Comparison of ENCODE assay signal across 8 cellular contexts in genomic region chr18:34867520-34867919, GRCh38.
DNase-seq lines count a peak whose midpoint lies in the region; ATAC-seq and TF ChIP-seq lines count a peak whose summit lies in the region.

No MANE protein-coding gene starts in this region.

- H3K4ac ChIP-seq in H9 (ENCODE audit: low read depth, low read length): no peak overlapping the region

- H3K4me1 Mint-ChIP-seq in H9: peaks cover 2% of the 10 kb centered on the region in 2 experiments

- no peak overlapping the region for H2BK5ac ChIP-seq in H9 (ENCODE audit: insufficient read length, low read length)

- no peak overlapping the region for H3T11ph ChIP-seq in H9 (ENCODE audit: low read length)

- no peak overlapping the region for H3K14ac ChIP-seq in H9 (ENCODE audit: insufficient read depth, low read length)

- H3K36me3 Mint-ChIP-seq in H9 (ENCODE audit: insufficient read depth in 1 of 3, low read depth in 3 of 3): peaks cover 0 to 3% (median 0%) of the 10 kb centered on the region in 3 experiments; a peak in 2 of 7 replicates

- H4K5ac ChIP-seq in H9 (ENCODE audit: insufficient read length, low read depth, low read length): no peak overlapping the region

- H2AFZ ChIP-seq in H9 (ENCODE audit: low read length): no peak overlapping the region

- H3K27ac ChIP-seq in H9 (ENCODE audit: insufficient read length, low read depth, low read length) (no peak overlapping the region), heart right ventricle (peak overlapping the region in 8 of 10 donors; percentile 20 to 59 (median 34))

- peak; percentile 15 for TF ChIP-seq CTCF in AG09309 (IDR thresholded peaks at IDR 0.05; ENCODE audit: control insufficient read depth, insufficient read depth, low read depth, low read length, missing control alignments)
- peak; percentile 70 for TF ChIP-seq CTCF in H9 (conservative IDR thresholded peaks at IDR 0.05)
- TF ChIP-seq CTCF in heart right ventricle (IDR thresholded peaks at IDR 0.05): peak in 7 of 9 donors; percentile 13 to 45 (median 35)

- H3K56ac ChIP-seq in H9 (ENCODE audit: insufficient read length, low read depth, low read length): no peak overlapping the region

- no peak overlapping the region for H2BK12ac ChIP-seq in H9 (ENCODE audit: insufficient read length, low read depth, low read length)

- DNase-seq in AG09309 (ENCODE audit: low read depth) (no peak), H9 (peak; percentile 73), RPMI7951 (ENCODE audit: low read depth) (peak; percentile 23), heart right ventricle (peak; percentile 16 to 41), occipital lobe (lab: John Stamatoyannopoulos, UW) (no peak), NCI-H510A (lab: John Stamatoyannopoulos, UW) (no peak)

- no peak overlapping the region for H4K91ac ChIP-seq in H9 (ENCODE audit: insufficient read length, low read depth, low read length)

- no peaks in the 10 kb centered on the region for H3K23me2 ChIP-seq in H9 (ENCODE audit: insufficient read length, low read depth, low read length, poor library complexity, severe bottlenecking)

- ATAC-seq in heart right ventricle: peak; percentile 48 to 86 (median 70)
- no peak for ATAC-seq in HG03460 (IDR thresholded peaks at IDR 0.05; ENCODE audit: unreplicated experiment)
- ATAC-seq in HG03571 (IDR thresholded peaks at IDR 0.05; ENCODE audit: unreplicated experiment): no peak

- H3K4me3 ChIP-seq in AG09309 (ENCODE audit: control insufficient read depth, low read depth, low read length) (no peak overlapping the region), heart right ventricle (no peak overlapping the region)

- no peak overlapping the region for H2AK5ac ChIP-seq in H9 (ENCODE audit: insufficient read length, low read length)

- H2BK15ac ChIP-seq in H9 (ENCODE audit: low read depth, low read length): no peak overlapping the region

- no peak overlapping the region for H3K4me2 ChIP-seq in H9 (ENCODE audit: insufficient read depth, insufficient read length, low read length)

- H3K27me3 ChIP-seq in H9 (ENCODE audit: insufficient read depth, low read length) (no peaks in the 10 kb centered on the region), heart right ventricle (no peaks in the 10 kb centered on the region)

- H3K23ac ChIP-seq in H9 (ENCODE audit: insufficient read length, low read depth, low read length): no peak overlapping the region

- no peak overlapping the region for H3K18ac ChIP-seq in H9 (ENCODE audit: insufficient read length, low read depth, low read length)

- no peak overlapping the region for H3K27ac Mint-ChIP-seq in H9

- no peaks in the 10 kb centered on the region for H3K79me2 ChIP-seq in H9 (ENCODE audit: insufficient read depth, low read length)

- no peaks in the 10 kb centered on the region for H3K9me3 ChIP-seq in H9 (ENCODE audit: control insufficient read depth, low read depth, low read length)
- H3K9me3 ChIP-seq in heart right ventricle: no peaks in the 10 kb centered on the region

- H3K27me3 Mint-ChIP-seq in H9 (ENCODE audit: low read depth): no peaks in the 10 kb centered on the region

- no peaks in the 10 kb centered on the region for H3K79me1 ChIP-seq in H9 (ENCODE audit: insufficient read depth, low read depth, low read length, poor library complexity, severe bottlenecking)

- H3K4me3 Mint-ChIP-seq in H9: no peak overlapping the region

- intact Hi-C loops in heart right ventricle (cut with DNase I): loop anchor here in 2 of 10 donors (10.0 kb wide), 1 partner anchor 277 kb away; no protein-coding TSS in a partner anchor

- H3K36me3 ChIP-seq in heart right ventricle: peaks cover 0 to 19% (median 0%) of the 10 kb centered on the region in 9 donors

- no peaks in the 10 kb centered on the region for H3K9me3 Mint-ChIP-seq in H9

- H4K8ac ChIP-seq in H9 (replicated peaks; ENCODE audit: insufficient read length, low read depth, low read length): no peak overlapping the region

- no CpG with 5 or more reads among the region's 7 CpGs for WGBS in H9 (ENCODE audit: extremely low coverage, insufficient read length, low lambda C conversion rate)
- 58 to 67% methylated on average over 7 of the region's 7 CpGs for WGBS in heart right ventricle, 2 donors

- H3K9ac ChIP-seq in H9 (ENCODE audit: extremely low read depth, insufficient read length, low read length): no peak overlapping the region

- no peak overlapping the region for H2BK120ac ChIP-seq in H9 (ENCODE audit: low read depth, low read length, poor library complexity, severe bottlenecking)

- no peaks in the 10 kb centered on the region for H3K4me1 ChIP-seq in H9 (ENCODE audit: insufficient read depth, low read length)
- H3K4me1 ChIP-seq in heart right ventricle: peaks cover 0 to 30% (median 10%) of the 10 kb centered on the region in 9 donors

- H2BK20ac ChIP-seq in H9 (ENCODE audit: low read depth, low read length, poor library complexity, severe bottlenecking): no peak overlapping the region

- no peaks in the 10 kb centered on the region for H4K20me1 ChIP-seq in H9 (ENCODE audit: control insufficient read depth, insufficient read depth, insufficient read length)

Comparison
In these comparisons a context has a peak if more than half of its experiments do, and no peak if none do; other contexts are left out.
1. DNase-seq: peak in H9 (single experiment), RPMI7951 (single experiment) and heart right ventricle (2 of 2); none in AG09309 (single experiment), occipital lobe (single experiment) and NCI-H510A (single experiment).
2. CTCF ChIP-seq: peak in every context shown above with its lines; median percentile 70 in H9; 35 in heart right ventricle; 15 in AG09309.
3. ATAC-seq: peak in heart right ventricle (8 of 8); none in HG03460 (single experiment) and HG03571 (single experiment).